In the genomic region with DNA sequence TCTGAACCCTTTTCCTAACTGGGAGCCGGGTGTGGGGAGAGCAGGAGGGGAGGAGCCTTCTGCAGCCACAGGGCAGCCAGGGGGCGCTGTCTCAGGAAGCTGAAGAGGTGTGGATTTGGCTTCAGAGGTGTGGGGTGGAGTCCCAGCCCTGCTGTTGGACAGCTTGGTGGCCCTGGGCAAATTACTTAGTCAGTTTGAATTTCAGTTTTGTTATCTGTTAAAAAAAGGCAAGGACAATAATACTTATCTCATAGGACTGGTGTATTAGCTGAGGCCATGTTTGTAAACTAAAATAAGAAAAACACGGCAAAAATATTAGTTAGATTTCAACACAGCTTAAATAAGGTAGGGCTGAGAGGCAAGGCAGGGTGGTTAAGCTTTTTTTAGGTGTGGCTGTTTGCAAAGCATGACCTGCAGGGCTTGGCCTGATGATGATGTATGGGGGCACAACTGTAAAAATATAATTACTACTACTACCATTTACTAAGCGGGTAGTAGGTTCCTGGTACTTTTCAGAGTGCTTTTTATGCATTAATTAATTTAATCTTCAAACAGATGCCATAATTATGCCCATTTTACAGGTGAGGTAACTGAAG, we compare ENCODE assay signal across 9 cellular contexts.
DNase-seq lines count a peak whose midpoint lies in the region; ATAC-seq and TF ChIP-seq lines count a peak whose summit lies in the region.
"Had no signal": no experiment of that assay in that cellular context is flagged by ENCODE, and none has a peak within 500 bp of the region (broad histone marks: within the 10 kb centered on the region; RNA-seq: fewer than 3 reads in every experiment).

No MANE protein-coding gene starts in this region.

- no peaks in the 10 kb centered on the region for H3K9me3 Mint-ChIP-seq in activated CD8-positive, alpha-beta T cell treated with anti-CD3 and anti-CD28 coated beads, Interleukin-2, amount 10 ng/mL, durations not matched to agents 7 days and 5 days (ENCODE audit: insufficient read depth)
- no peaks in the 10 kb centered on the region for H3K9me3 Mint-ChIP-seq in mesothelial cell of epicardium
- H3K9me3 Mint-ChIP-seq: IgD-negative memory B cell had no signal

- no peaks in the 10 kb centered on the region for H3K36me3 ChIP-seq in BJ (ENCODE audit: control insufficient read depth, insufficient read depth, low read length)

- no peak overlapping the region for H3K4me3 Mint-ChIP-seq in activated CD8-positive, alpha-beta T cell treated with anti-CD3 and anti-CD28 coated beads, Interleukin-2, amount 10 ng/mL, durations not matched to agents 7 days and 5 days
- peak overlapping the region; percentile 28 for H3K4me3 Mint-ChIP-seq in mesothelial cell of epicardium

- CTCF ChIA-PET in BJ (lab: Yijun Ruan, JAX) = interaction anchor here (0.6 to 6.5 kb wide), 37 partner anchors 9 to 134 kb away, joined by 3 to 151 read pairs (median 5); partner anchors contain the start of gene PLXNA2
- CTCF ChIA-PET in activated CD8-positive, alpha-beta T cell treated with anti-CD3 and anti-CD28 coated beads, Interleukin-2, amount 10 ng/mL, durations not matched to agents 7 days and 5 days (lab: Charles Lee) = interaction anchor here (0.8 to 5.1 kb wide), 12 partner anchors 9 to 214 kb away, joined by 3 to 58 read pairs (median 5); partner anchors contain the start of gene PLXNA2

- H3K27me3 ChIP-seq in BJ (ENCODE audit: control insufficient read depth, insufficient read depth, low read length) = no peaks in the 10 kb centered on the region

- H3K4me1 Mint-ChIP-seq in activated CD8-positive, alpha-beta T cell treated with anti-CD3 and anti-CD28 coated beads, Interleukin-2, amount 10 ng/mL, durations not matched to agents 7 days and 5 days (ENCODE audit: low read depth) = peaks cover 5% of the 10 kb centered on the region
- peaks cover 55% of the 10 kb centered on the region for H3K4me1 Mint-ChIP-seq in mesothelial cell of epicardium

- TF ChIP-seq CTCF in BJ (IDR thresholded peaks at IDR 0.05; ENCODE audit: insufficient read depth, low read depth, low read length) (peak; percentile 94), mesothelial cell of epicardium (IDR thresholded peaks at IDR 0.05; ENCODE audit: unreplicated experiment) (peak; percentile 74)

- DNase-seq in BJ (ENCODE audit: low read depth) (peak; percentile 9), NCI-H510A (lab: John Stamatoyannopoulos, UW) (peak; percentile 57), epidermal melanocyte (ENCODE audit: insufficient read length, low spot score) (peak; percentile 36), mesothelial cell of epicardium (ENCODE audit: low spot score in 2 of 2, unreplicated experiment in 2 of 2) (peak; percentile 57 to 81)
- DNase-seq in activated CD8-positive, alpha-beta T cell treated with anti-CD3 and anti-CD28 coated beads, Interleukin-2, amount 10 ng/mL, durations not matched to agents 7 days and 5 days = peak; percentile 70
- DNase-seq in stimulated activated naive CD4-positive, alpha-beta T cell (lab: John Stamatoyannopoulos, UW) = peak in 4 of 6 experiments; percentile 4 to 12 (median 10)

- POLR2A ChIA-PET in BJ (lab: Charles Lee) = interaction anchor here (0.7 kb wide), 1 partner anchor 112 kb away, joined by 3 read pairs; the partner anchor contains the start of gene PLXNA2
- POLR2A ChIA-PET in activated CD8-positive, alpha-beta T cell treated with anti-CD3 and anti-CD28 coated beads, Interleukin-2, amount 10 ng/mL, durations not matched to agents 7 days and 5 days (lab: Charles Lee) = interaction anchor here (0.6 kb wide), 1 partner anchor 57 kb away, joined by 3 read pairs; no protein-coding TSS in a partner anchor

- H3K4me3 ChIP-seq in BJ (ENCODE audit: low read depth, low read length) = no peak overlapping the region

- no peak overlapping the region for H3K27ac Mint-ChIP-seq in activated CD8-positive, alpha-beta T cell treated with anti-CD3 and anti-CD28 coated beads, Interleukin-2, amount 10 ng/mL, durations not matched to agents 7 days and 5 days
- no peak overlapping the region for H3K27ac Mint-ChIP-seq in mesothelial cell of epicardium
- H3K27ac Mint-ChIP-seq: IgD-negative memory B cell had no signal

- H3K27me3 Mint-ChIP-seq in activated CD8-positive, alpha-beta T cell treated with anti-CD3 and anti-CD28 coated beads, Interleukin-2, amount 10 ng/mL, durations not matched to agents 7 days and 5 days (ENCODE audit: low read depth) = peaks cover 13% of the 10 kb centered on the region
- H3K27me3 Mint-ChIP-seq in mesothelial cell of epicardium (ENCODE audit: low read depth) = peaks cover 10% of the 10 kb centered on the region

- H3K36me3 Mint-ChIP-seq in activated CD8-positive, alpha-beta T cell treated with anti-CD3 and anti-CD28 coated beads, Interleukin-2, amount 10 ng/mL, durations not matched to agents 7 days and 5 days (ENCODE audit: low read depth) = no peaks in the 10 kb centered on the region
- H3K36me3 Mint-ChIP-seq in mesothelial cell of epicardium = no peaks in the 10 kb centered on the region
- H3K36me3 Mint-ChIP-seq: IgD-negative memory B cell had no signal

- ATAC-seq in GM19023 (IDR thresholded peaks at IDR 0.05; ENCODE audit: unreplicated experiment) (peak; percentile 96), HG03175 (IDR thresholded peaks at IDR 0.05; ENCODE audit: unreplicated experiment) (peak; percentile 79)
- ATAC-seq in activated CD8-positive, alpha-beta T cell treated with anti-CD3 and anti-CD28 coated beads, Interleukin-2, amount 10 ng/mL, durations not matched to agents 7 days and 5 days = peak; percentile 89

Comparison
In these comparisons a context has a peak if more than half of its experiments do, and no peak if none do; other contexts are left out.
1. DNase-seq: peak in every context shown above with its lines; median percentile 70 in activated CD8-positive, alpha-beta T cell treated with anti-CD3 and anti-CD28 coated beads, Interleukin-2, amount 10 ng/mL, durations not matched to agents 7 days and 5 days; 69 in mesothelial cell of epicardium; 57 in NCI-H510A; 36 in epidermal melanocyte; 10 in stimulated activated naive CD4-positive, alpha-beta T cell; 9 in BJ.